In the genomic region with DNA sequence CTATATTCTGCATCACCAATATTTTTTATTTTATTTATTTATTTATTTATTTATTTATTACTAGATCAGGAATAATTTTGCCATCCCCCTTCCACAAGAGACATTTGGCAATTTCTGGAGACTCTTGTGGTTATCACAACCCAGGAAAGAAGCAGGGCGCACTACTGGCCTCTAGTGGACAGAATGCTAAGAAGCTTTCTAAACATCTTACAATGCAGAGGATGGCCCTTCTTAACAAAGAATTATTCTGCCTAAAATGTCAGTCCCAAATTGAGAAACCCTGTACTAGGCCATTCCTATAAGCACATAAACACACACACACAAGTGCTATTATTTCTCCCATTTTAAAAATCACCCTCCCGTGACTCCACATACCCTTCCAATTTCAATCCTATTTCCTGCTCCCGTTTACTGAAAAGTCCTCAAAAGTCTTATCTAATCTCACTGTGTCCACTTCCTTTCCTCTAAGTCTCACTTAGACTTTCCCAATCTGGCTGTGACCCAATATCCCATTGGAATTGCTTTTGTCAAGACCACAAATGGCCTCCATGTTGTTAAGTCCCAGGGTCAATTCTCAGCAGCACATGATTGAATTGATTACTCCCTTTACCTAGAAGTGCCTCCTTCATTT, we compare ENCODE assay signal across 8 cellular contexts. TPM values are rescaled to one million over a fixed set of nuclear protein-coding genes. Genes with fewer than 3 reads are reported as not detected.
DNase-seq lines count a peak whose midpoint lies in the region; ATAC-seq and TF ChIP-seq lines count a peak whose summit lies in the region.

No MANE protein-coding gene starts in this region.

- H3K4me3 ChIP-seq in OCI-LY1 (ENCODE audit: low read depth, low read length, poor library complexity, severe bottlenecking) (no peak overlapping the region), fibroblast of the aortic adventitia (ENCODE audit: low read depth, low read length) (no peak overlapping the region)

- no peak overlapping the region for H3K27ac Mint-ChIP-seq in activated T-cell treated with anti-CD3 and anti-CD28 coated beads, Interleukin-2, amount 50 U/mL, for 24 hours
- no peak overlapping the region for H3K27ac Mint-ChIP-seq in type B pancreatic cell

- H3F3A ChIP-seq in OCI-LY1 (ENCODE audit: insufficient read depth, low read length) = no peaks in the 10 kb centered on the region

- no peaks in the 10 kb centered on the region for H3K4me1 Mint-ChIP-seq in activated T-cell treated with anti-CD3 and anti-CD28 coated beads, Interleukin-2, amount 50 U/mL, for 24 hours (ENCODE audit: low read depth)
- no peaks in the 10 kb centered on the region for H3K4me1 Mint-ChIP-seq in type B pancreatic cell (ENCODE audit: unreplicated experiment)

- no peaks in the 10 kb centered on the region for H3K36me3 Mint-ChIP-seq in activated T-cell treated with anti-CD3 and anti-CD28 coated beads, Interleukin-2, amount 50 U/mL, for 24 hours (ENCODE audit: low read depth)
- H3K36me3 Mint-ChIP-seq in type B pancreatic cell = no peaks in the 10 kb centered on the region

- H2AFZ ChIP-seq in OCI-LY1 (ENCODE audit: low read length) = no peak overlapping the region

- H3K27me3 ChIP-seq in OCI-LY1 (ENCODE audit: insufficient read depth, low read length) = no peaks in the 10 kb centered on the region

- peaks cover 9% of the 10 kb centered on the region for H3K27me3 Mint-ChIP-seq in activated T-cell treated with anti-CD3 and anti-CD28 coated beads, Interleukin-2, amount 50 U/mL, for 24 hours
- H3K27me3 Mint-ChIP-seq in type B pancreatic cell = no peaks in the 10 kb centered on the region

- no peaks in the 10 kb centered on the region for H3K9me3 Mint-ChIP-seq in activated T-cell treated with anti-CD3 and anti-CD28 coated beads, Interleukin-2, amount 50 U/mL, for 24 hours
- H3K9me3 Mint-ChIP-seq in type B pancreatic cell = no peaks in the 10 kb centered on the region

- H3K36me3 ChIP-seq in OCI-LY1 (ENCODE audit: insufficient read depth, low read length) = no peaks in the 10 kb centered on the region

- peak; percentile 59 for ATAC-seq in HG03342 (IDR thresholded peaks at IDR 0.05; ENCODE audit: unreplicated experiment)
- no peak for ATAC-seq in HG02571 (IDR thresholded peaks at IDR 0.05; ENCODE audit: unreplicated experiment)

- H3K4me3 Mint-ChIP-seq in activated T-cell treated with anti-CD3 and anti-CD28 coated beads, Interleukin-2, amount 50 U/mL, for 24 hours = no peak overlapping the region
- no peak overlapping the region for H3K4me3 Mint-ChIP-seq in type B pancreatic cell

- DNase-seq in COR-L47 (lab: John Stamatoyannopoulos, UW) (peak; percentile 51), fibroblast of the aortic adventitia (ENCODE audit: low read depth) (peak; percentile 93), nucleus accumbens (lab: John Stamatoyannopoulos, UW) (peak in 39 of 56 donors; percentile 0 to 81 (median 18)), type B pancreatic cell (ENCODE audit: extremely low spot score, unreplicated experiment) (no peak)
- peak; percentile 42 for DNase-seq in activated T-cell treated with anti-CD3 and anti-CD28 coated beads, Interleukin-2, amount 50 U/mL, for 24 hours

- TF ChIP-seq CTCF in OCI-LY1 (IDR thresholded peaks at IDR 0.05; ENCODE audit: low read length) (peak; percentile 71), fibroblast of the aortic adventitia (IDR thresholded peaks at IDR 0.05; ENCODE audit: insufficient read depth, low read length) (peak; percentile 91), type B pancreatic cell (conservative IDR thresholded peaks at IDR 0.05) (peak; percentile 92)

- H3K9me2 ChIP-seq in OCI-LY1 (ENCODE audit: low read depth, low read length) = no peaks in the 10 kb centered on the region

- H3K79me2 ChIP-seq in OCI-LY1 (ENCODE audit: insufficient read depth, low read length) = no peaks in the 10 kb centered on the region

- no peaks in the 10 kb centered on the region for H4K20me1 ChIP-seq in OCI-LY1 (ENCODE audit: insufficient read depth, low read length)

- no peaks in the 10 kb centered on the region for H3K9me3 ChIP-seq in OCI-LY1 (ENCODE audit: low read length)

- no peak overlapping the region for H3K4me2 ChIP-seq in OCI-LY1 (ENCODE audit: low read length)

- no peak overlapping the region for H3K9ac ChIP-seq in OCI-LY1 (ENCODE audit: low read length)

- H3K4me1 ChIP-seq in OCI-LY1 (ENCODE audit: insufficient read depth, low read length, severe bottlenecking) = no peaks in the 10 kb centered on the region

- no peak overlapping the region for H3K27ac ChIP-seq in OCI-LY1 (ENCODE audit: low read depth, low read length, poor library complexity, severe bottlenecking)

RNA-seq across cellular contexts. Expression of a gene that starts 43.7 kb away (rescaled TPM):
- total RNA-seq in fibroblast of the aortic adventitia (ENCODE audit: low replicate concordance) (78.1 and 112 TPM in 2 replicates), type B pancreatic cell (ENCODE audit: low replicate concordance) (61.8 and 110 TPM in 2 replicates)
